In genomic region chr6:134063966-134064445, GRCh38 we compare ENCODE assay signal across 1 cellular context.
TF ChIP-seq lines count a peak whose summit lies in the region.

No MANE protein-coding gene starts in this region.

TF ChIP-seq in HepG2, 621 proteins besides CTCF, POLR2A, EP300 and RAD21 (continued from another document and continues in another):
- TF ChIP-seq CSRNP1 (CRISPR knock-in tag; IDR thresholded peaks at IDR 0.05) (no peak), ZNF33A (CRISPR knock-in tag; IDR thresholded peaks at IDR 0.05; ENCODE audit: borderline replicate concordance) (peak; percentile 48; the same call in 1 of the 2 replicates), ZFP36L1 (CRISPR knock-in tag; IDR thresholded peaks at IDR 0.05) (no peak), ZNF547 (CRISPR knock-in tag; IDR thresholded peaks at IDR 0.05) (no peak), HHEX (CRISPR knock-in tag; IDR thresholded peaks at IDR 0.05) (no peak), PHF8 (CRISPR knock-in tag; IDR thresholded peaks at IDR 0.05) (0 out of 2 replicates have a peak, but pooled peaks have one; percentile 40), ZKSCAN8 (CRISPR knock-in tag; IDR thresholded peaks at IDR 0.05; ENCODE audit: borderline replicate concordance) (no peak), ZNF30 (CRISPR knock-in tag; IDR thresholded peaks at IDR 0.05) (no peak), NFRKB (IDR thresholded peaks at IDR 0.05) (no peak), FOSL2 (CRISPR knock-in tag; IDR thresholded peaks at IDR 0.05) (peak; percentile 28; the same call in 1 of the 2 replicates), ZSCAN22 (CRISPR knock-in tag; IDR thresholded peaks at IDR 0.05) (no peak), HOMEZ (CRISPR knock-in tag; IDR thresholded peaks at IDR 0.05; ENCODE audit: low read depth) (peak; percentile 60; the same call in 1 of the 2 replicates), SCMH1 (CRISPR knock-in tag; IDR thresholded peaks at IDR 0.05; ENCODE audit: borderline replicate concordance) (no peak), ZFX (CRISPR knock-in tag; IDR thresholded peaks at IDR 0.05; ENCODE audit: low read depth) (peak; percentile 82), ZNF724P (CRISPR knock-in tag; IDR thresholded peaks at IDR 0.05; ENCODE audit: borderline replicate concordance) (no peak), ZNF367 (CRISPR knock-in tag; IDR thresholded peaks at IDR 0.05; ENCODE audit: borderline replicate concordance) (no peak), MEIS2 (CRISPR knock-in tag; IDR thresholded peaks at IDR 0.05) (no peak), ZNF280B (CRISPR knock-in tag; IDR thresholded peaks at IDR 0.05; ENCODE audit: borderline replicate concordance) (no peak), TAF15 (IDR thresholded peaks at IDR 0.05; ENCODE audit: low read depth, low read length, poor library complexity, severe bottlenecking) (no peak), ZNF264 (CRISPR knock-in tag; IDR thresholded peaks at IDR 0.05) (no peak), HMGXB4 (CRISPR knock-in tag; IDR thresholded peaks at IDR 0.05; ENCODE audit: borderline replicate concordance in 1 of 2, low read depth in 1 of 2) (peak in 1 of 2 experiments; percentile 71; a peak in 2 of 4 replicates), KMT2A (CRISPR knock-in tag; IDR thresholded peaks at IDR 0.05) (no peak), ZBTB7A (CRISPR knock-in tag; IDR thresholded peaks at IDR 0.05) (no peak), ZNF20 (CRISPR knock-in tag; IDR thresholded peaks at IDR 0.05) (no peak), ZNF468 (CRISPR knock-in tag; IDR thresholded peaks at IDR 0.05) (no peak), RCOR2 (CRISPR knock-in tag; IDR thresholded peaks at IDR 0.05) (no peak), PITX1 (CRISPR knock-in tag; IDR thresholded peaks at IDR 0.05) (no peak), NFYB (CRISPR knock-in tag; IDR thresholded peaks at IDR 0.05) (no peak), ZNF430 (CRISPR knock-in tag; IDR thresholded peaks at IDR 0.05) (no peak), TGIF2 (CRISPR knock-in tag; IDR thresholded peaks at IDR 0.05) (no peak), ZBTB21 (CRISPR knock-in tag; IDR thresholded peaks at IDR 0.05) (no peak), ZNF232 (CRISPR knock-in tag; IDR thresholded peaks at IDR 0.05; ENCODE audit: borderline replicate concordance) (no peak), RXRB (CRISPR knock-in tag; IDR thresholded peaks at IDR 0.05; ENCODE audit: borderline replicate concordance) (0 out of 2 replicates have a peak, but pooled peaks have one; percentile 28), GPN1 (CRISPR knock-in tag; IDR thresholded peaks at IDR 0.05; ENCODE audit: borderline replicate concordance) (no peak), AGO1 (IDR thresholded peaks at IDR 0.05; ENCODE audit: low read depth, low read length, poor library complexity, severe bottlenecking) (no peak), ZNF737 (CRISPR knock-in tag; IDR thresholded peaks at IDR 0.05; ENCODE audit: borderline replicate concordance) (no peak), FLYWCH1 (CRISPR knock-in tag; IDR thresholded peaks at IDR 0.05) (no peak)
- TF ChIP-seq, protein P1, sequence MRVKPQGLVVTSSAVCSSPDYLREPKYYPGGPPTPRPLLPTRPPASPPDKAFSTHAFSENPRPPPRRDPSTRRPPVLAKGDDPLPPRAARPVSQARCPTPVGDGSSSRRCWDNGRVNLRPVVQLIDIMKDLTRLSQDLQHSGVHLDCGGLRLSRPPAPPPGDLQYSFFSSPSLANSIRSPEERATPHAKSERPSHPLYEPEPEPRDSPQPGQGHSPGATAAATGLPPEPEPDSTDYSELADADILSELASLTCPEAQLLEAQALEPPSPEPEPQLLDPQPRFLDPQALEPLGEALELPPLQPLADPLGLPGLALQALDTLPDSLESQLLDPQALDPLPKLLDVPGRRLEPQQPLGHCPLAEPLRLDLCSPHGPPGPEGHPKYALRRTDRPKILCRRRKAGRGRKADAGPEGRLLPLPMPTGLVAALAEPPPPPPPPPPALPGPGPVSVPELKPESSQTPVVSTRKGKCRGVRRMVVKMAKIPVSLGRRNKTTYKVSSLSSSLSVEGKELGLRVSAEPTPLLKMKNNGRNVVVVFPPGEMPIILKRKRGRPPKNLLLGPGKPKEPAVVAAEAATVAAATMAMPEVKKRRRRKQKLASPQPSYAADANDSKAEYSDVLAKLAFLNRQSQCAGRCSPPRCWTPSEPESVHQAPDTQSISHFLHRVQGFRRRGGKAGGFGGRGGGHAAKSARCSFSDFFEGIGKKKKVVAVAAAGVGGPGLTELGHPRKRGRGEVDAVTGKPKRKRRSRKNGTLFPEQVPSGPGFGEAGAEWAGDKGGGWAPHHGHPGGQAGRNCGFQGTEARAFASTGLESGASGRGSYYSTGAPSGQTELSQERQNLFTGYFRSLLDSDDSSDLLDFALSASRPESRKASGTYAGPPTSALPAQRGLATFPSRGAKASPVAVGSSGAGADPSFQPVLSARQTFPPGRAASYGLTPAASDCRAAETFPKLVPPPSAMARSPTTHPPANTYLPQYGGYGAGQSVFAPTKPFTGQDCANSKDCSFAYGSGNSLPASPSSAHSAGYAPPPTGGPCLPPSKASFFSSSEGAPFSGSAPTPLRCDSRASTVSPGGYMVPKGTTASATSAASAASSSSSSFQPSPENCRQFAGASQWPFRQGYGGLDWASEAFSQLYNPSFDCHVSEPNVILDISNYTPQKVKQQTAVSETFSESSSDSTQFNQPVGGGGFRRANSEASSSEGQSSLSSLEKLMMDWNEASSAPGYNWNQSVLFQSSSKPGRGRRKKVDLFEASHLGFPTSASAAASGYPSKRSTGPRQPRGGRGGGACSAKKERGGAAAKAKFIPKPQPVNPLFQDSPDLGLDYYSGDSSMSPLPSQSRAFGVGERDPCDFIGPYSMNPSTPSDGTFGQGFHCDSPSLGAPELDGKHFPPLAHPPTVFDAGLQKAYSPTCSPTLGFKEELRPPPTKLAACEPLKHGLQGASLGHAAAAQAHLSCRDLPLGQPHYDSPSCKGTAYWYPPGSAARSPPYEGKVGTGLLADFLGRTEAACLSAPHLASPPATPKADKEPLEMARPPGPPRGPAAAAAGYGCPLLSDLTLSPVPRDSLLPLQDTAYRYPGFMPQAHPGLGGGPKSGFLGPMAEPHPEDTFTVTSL (CRISPR knock-in tag; IDR thresholded peaks at IDR 0.05; ENCODE audit: borderline replicate concordance) = 0 out of 2 replicates have a peak, but pooled peaks have one; percentile 23
- TF ChIP-seq, protein P2, sequence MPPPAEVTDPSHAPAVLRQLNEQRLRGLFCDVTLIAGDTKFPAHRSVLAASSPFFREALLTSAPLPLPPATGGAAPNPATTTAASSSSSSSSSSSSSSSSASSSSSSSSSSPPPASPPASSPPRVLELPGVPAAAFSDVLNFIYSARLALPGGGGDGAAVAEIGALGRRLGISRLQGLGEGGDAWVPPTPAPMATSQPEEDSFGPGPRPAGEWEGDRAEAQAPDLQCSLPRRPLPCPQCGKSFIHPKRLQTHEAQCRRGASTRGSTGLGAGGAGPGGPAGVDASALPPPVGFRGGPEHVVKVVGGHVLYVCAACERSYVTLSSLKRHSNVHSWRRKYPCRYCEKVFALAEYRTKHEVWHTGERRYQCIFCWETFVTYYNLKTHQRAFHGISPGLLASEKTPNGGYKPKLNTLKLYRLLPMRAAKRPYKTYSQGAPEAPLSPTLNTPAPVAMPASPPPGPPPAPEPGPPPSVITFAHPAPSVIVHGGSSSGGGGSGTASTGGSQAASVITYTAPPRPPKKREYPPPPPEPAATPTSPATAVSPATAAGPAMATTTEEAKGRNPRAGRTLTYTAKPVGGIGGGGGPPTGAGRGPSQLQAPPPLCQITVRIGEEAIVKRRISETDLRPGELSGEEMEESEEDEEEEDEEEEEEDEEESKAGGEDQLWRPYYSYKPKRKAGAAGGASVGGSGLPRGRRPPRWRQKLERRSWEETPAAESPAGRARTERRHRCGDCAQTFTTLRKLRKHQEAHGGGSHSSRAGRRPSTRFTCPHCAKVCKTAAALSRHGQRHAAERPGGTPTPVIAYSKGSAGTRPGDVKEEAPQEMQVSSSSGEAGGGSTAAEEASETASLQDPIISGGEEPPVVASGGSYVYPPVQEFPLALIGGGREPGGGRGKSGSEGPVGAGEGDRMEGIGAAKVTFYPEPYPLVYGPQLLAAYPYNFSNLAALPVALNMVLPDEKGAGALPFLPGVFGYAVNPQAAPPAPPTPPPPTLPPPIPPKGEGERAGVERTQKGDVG (CRISPR knock-in tag; IDR thresholded peaks at IDR 0.05; ENCODE audit: borderline replicate concordance) = no peak
- TF ChIP-seq, protein P3, sequence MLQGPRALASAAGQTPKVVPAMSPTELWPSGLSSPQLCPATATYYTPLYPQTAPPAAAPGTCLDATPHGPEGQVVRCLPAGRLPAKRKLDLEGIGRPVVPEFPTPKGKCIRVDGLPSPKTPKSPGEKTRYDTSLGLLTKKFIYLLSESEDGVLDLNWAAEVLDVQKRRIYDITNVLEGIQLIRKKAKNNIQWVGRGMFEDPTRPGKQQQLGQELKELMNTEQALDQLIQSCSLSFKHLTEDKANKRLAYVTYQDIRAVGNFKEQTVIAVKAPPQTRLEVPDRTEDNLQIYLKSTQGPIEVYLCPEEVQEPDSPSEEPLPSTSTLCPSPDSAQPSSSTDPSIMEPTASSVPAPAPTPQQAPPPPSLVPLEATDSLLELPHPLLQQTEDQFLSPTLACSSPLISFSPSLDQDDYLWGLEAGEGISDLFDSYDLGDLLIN (CRISPR knock-in tag; IDR thresholded peaks at IDR 0.05; ENCODE audit: borderline replicate concordance) = no peak
- TF ChIP-seq, protein P4, sequence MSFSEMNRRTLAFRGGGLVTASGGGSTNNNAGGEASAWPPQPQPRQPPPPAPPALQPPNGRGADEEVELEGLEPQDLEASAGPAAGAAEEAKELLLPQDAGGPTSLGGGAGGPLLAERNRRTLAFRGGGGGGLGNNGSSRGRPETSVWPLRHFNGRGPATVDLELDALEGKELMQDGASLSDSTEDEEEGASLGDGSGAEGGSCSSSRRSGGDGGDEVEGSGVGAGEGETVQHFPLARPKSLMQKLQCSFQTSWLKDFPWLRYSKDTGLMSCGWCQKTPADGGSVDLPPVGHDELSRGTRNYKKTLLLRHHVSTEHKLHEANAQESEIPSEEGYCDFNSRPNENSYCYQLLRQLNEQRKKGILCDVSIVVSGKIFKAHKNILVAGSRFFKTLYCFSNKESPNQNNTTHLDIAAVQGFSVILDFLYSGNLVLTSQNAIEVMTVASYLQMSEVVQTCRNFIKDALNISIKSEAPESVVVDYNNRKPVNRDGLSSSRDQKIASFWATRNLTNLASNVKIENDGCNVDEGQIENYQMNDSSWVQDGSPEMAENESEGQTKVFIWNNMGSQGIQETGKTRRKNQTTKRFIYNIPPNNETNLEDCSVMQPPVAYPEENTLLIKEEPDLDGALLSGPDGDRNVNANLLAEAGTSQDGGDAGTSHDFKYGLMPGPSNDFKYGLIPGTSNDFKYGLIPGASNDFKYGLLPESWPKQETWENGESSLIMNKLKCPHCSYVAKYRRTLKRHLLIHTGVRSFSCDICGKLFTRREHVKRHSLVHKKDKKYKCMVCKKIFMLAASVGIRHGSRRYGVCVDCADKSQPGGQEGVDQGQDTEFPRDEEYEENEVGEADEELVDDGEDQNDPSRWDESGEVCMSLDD (CRISPR knock-in tag; IDR thresholded peaks at IDR 0.05; ENCODE audit: borderline replicate concordance) = no peak
- TF ChIP-seq, protein P5, sequence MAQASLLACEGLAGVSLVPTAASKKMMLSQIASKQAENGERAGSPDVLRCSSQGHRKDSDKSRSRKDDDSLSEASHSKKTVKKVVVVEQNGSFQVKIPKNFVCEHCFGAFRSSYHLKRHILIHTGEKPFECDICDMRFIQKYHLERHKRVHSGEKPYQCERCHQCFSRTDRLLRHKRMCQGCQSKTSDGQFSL (CRISPR knock-in tag; IDR thresholded peaks at IDR 0.05) = no peak
